ENCODE assay signal across 27 cellular contexts in genomic region chr19:45020071-45020470, GRCh38.
"Had no signal": no experiment of that assay in that cellular context is flagged by ENCODE, and none has a peak within 500 bp of the region (broad histone marks: within the 10 kb centered on the region; RNA-seq: fewer than 3 reads in every experiment).

No MANE protein-coding gene starts in this region.

- H3K9me3 ChIP-seq: breast epithelium had no signal

- H3K36me3 ChIP-seq: breast epithelium had no signal

- H3K9me3 Mint-ChIP-seq: activated B cell treated with CpG ODN at 0.5 μM for 24 hours; activated CD4-positive, alpha-beta T cell treated with anti-CD3 and anti-CD28 coated beads, Interleukin-2, amount 10 ng/mL, durations not matched to agents 24 days and 14 days; activated naive CD4-positive, alpha-beta T cell treated with anti-CD3 and anti-CD28 coated beads, Interleukin-2, amount 50 U/mL, for 24 hours; activated T-cell treated with anti-CD3 and anti-CD28 coated beads, Interleukin-2, amount 50 U/mL, for 24 hours; activated T-helper 1 cell treated with anti-CD3 and anti-CD28 coated beads, Interleukin-12 subunit alpha, Interleukin-12 subunit beta, Interleukin-2, Interleukin-4 antibody, amounts not matched to agents 30 ng/mL and 10 ng/mL and 1 ng/mL, durations not matched to agents 14 hours and 24 hours and 36 hours; T-helper 1 cell treated with Interleukin-12 subunit alpha and Interleukin-12 subunit beta and Interleukin-4 antibody, amounts not matched to agents 30 μg/mL and 1 μg/mL, for 36 hours had no signal

- DNase-seq: activated B cell treated with CpG ODN at 0.5 μM for 24 hours; activated CD4-positive, alpha-beta T cell treated with anti-CD3 and anti-CD28 coated beads for 1 hour; activated CD4-positive, alpha-beta T cell treated with anti-CD3 and anti-CD28 coated beads, Interleukin-2, amount 10 ng/mL, durations not matched to agents 24 days and 14 days; activated CD4-positive, alpha-beta T cell treated with anti-CD3 and anti-CD28 coated beads, Interleukin-2, amount 50 U/mL, for 48 hours; activated CD8-positive, alpha-beta memory T cell treated with anti-CD3 and anti-CD28 coated beads, Interleukin-2, amount 10 ng/mL, durations not matched to agents 7 days and 5 days; activated effector memory CD4-positive, alpha-beta T cell treated with Interleukin-2 at 50 U/mL for 16 hours; activated naive CD4-positive, alpha-beta T cell; activated T-cell treated with anti-CD3 and anti-CD28 coated beads, Interleukin-2, amount 50 U/mL, for 24 hours; aorta; caudate nucleus; Karpas-422; MM.1S; NCI-H1105; NCI-H1436; NCI-H1694 treated with DMSO at 0.1 percent for 48 hours; NCI-H2029 treated with DMSO at 0.1 percent for 48 hours; NCI-H345; NCI-H510A; NCI-H69; NK-92 treated with Interleukin-12 subunit alpha and Interleukin-12 subunit beta, amount 100 ng/mL, for 24 hours; PC-3; SHP77 treated with DMSO at 0.1 percent for 48 hours; T-helper 9 cell had no signal

- H3K27ac Mint-ChIP-seq: activated B cell treated with CpG ODN at 0.5 μM for 24 hours; activated CD4-positive, alpha-beta T cell treated with anti-CD3 and anti-CD28 coated beads, Interleukin-2, amount 10 ng/mL, durations not matched to agents 24 days and 14 days; activated CD8-positive, alpha-beta memory T cell treated with anti-CD3 and anti-CD28 coated beads, Interleukin-2, amount 10 ng/mL, durations not matched to agents 7 days and 5 days; activated naive CD4-positive, alpha-beta T cell treated with anti-CD3 and anti-CD28 coated beads, Interleukin-2, amount 50 U/mL, for 24 hours; activated T-helper 1 cell treated with anti-CD3 and anti-CD28 coated beads, Interleukin-12 subunit alpha, Interleukin-12 subunit beta, Interleukin-2, Interleukin-4 antibody, amounts not matched to agents 30 ng/mL and 10 ng/mL and 1 ng/mL, durations not matched to agents 14 hours and 24 hours and 36 hours; T-helper 1 cell treated with Interleukin-12 subunit alpha and Interleukin-12 subunit beta and Interleukin-4 antibody, amounts not matched to agents 30 μg/mL and 1 μg/mL, for 36 hours had no signal

- H3K4me3 ChIP-seq: breast epithelium had no signal

- H3K27ac ChIP-seq: breast epithelium had no signal

- ATAC-seq: activated CD8-positive, alpha-beta memory T cell treated with anti-CD3 and anti-CD28 coated beads, Interleukin-2, amount 10 ng/mL, durations not matched to agents 7 days and 5 days; PC-3 had no signal

- H3K4me3 Mint-ChIP-seq: activated B cell treated with CpG ODN at 0.5 μM for 24 hours; activated CD4-positive, alpha-beta T cell treated with anti-CD3 and anti-CD28 coated beads, Interleukin-2, amount 10 ng/mL, durations not matched to agents 24 days and 14 days; activated CD8-positive, alpha-beta memory T cell treated with anti-CD3 and anti-CD28 coated beads, Interleukin-2, amount 10 ng/mL, durations not matched to agents 7 days and 5 days; activated naive CD4-positive, alpha-beta T cell treated with anti-CD3 and anti-CD28 coated beads, Interleukin-2, amount 50 U/mL, for 24 hours; activated T-cell treated with anti-CD3 and anti-CD28 coated beads, Interleukin-2, amount 50 U/mL, for 24 hours; activated T-helper 1 cell treated with anti-CD3 and anti-CD28 coated beads, Interleukin-12 subunit alpha, Interleukin-12 subunit beta, Interleukin-2, Interleukin-4 antibody, amounts not matched to agents 30 ng/mL and 10 ng/mL and 1 ng/mL, durations not matched to agents 14 hours and 24 hours and 36 hours; T-helper 1 cell treated with Interleukin-12 subunit alpha and Interleukin-12 subunit beta and Interleukin-4 antibody, amounts not matched to agents 30 μg/mL and 1 μg/mL, for 36 hours had no signal

- H3K27me3 ChIP-seq: breast epithelium had no signal

- H3K27me3 Mint-ChIP-seq: activated B cell treated with CpG ODN at 0.5 μM for 24 hours; activated CD4-positive, alpha-beta T cell treated with anti-CD3 and anti-CD28 coated beads, Interleukin-2, amount 10 ng/mL, durations not matched to agents 24 days and 14 days; activated CD8-positive, alpha-beta memory T cell treated with anti-CD3 and anti-CD28 coated beads, Interleukin-2, amount 10 ng/mL, durations not matched to agents 7 days and 5 days; activated naive CD4-positive, alpha-beta T cell treated with anti-CD3 and anti-CD28 coated beads, Interleukin-2, amount 50 U/mL, for 24 hours; activated T-cell treated with anti-CD3 and anti-CD28 coated beads, Interleukin-2, amount 50 U/mL, for 24 hours had no signal

- H3K4me1 ChIP-seq: breast epithelium had no signal
